In genomic region chr6:13302751-13303667, GRCh38 we compare ENCODE assay signal across 1 cellular context.
A peak's percentile ranks its signal among the peaks of the same experiment; 100 is the strongest.
TF ChIP-seq lines count a peak whose summit lies in the region.

No MANE protein-coding gene starts in this region.

TF ChIP-seq in K562, 482 proteins besides CTCF, POLR2A, EP300 and RAD21 (continued from another document and continues in another):
- TF ChIP-seq ZBTB33 (CRISPR knock-in tag; IDR thresholded peaks at IDR 0.05): peak; percentile 75
- TF ChIP-seq COPS2 (conservative IDR thresholded peaks at IDR 0.05): no peak
- TF ChIP-seq RERE (CRISPR knock-in tag; IDR thresholded peaks at IDR 0.05; ENCODE audit: borderline replicate concordance): no peak
- TF ChIP-seq ZNF253 (CRISPR knock-in tag; conservative IDR thresholded peaks at IDR 0.05): no peak
- no peak for TF ChIP-seq SIN3A (IDR thresholded peaks at IDR 0.05; ENCODE audit: borderline replicate concordance in 2 of 2, control insufficient read depth in 1 of 2, low read depth in 2 of 2, low read length in 2 of 2)
- no peak for TF ChIP-seq ZBTB1 (CRISPR knock-in tag; IDR thresholded peaks at IDR 0.05; ENCODE audit: borderline replicate concordance, low read depth)
- TF ChIP-seq SPI1 (IDR thresholded peaks at IDR 0.05; ENCODE audit: borderline replicate concordance, low read depth, low read length): no peak
- no peak for TF ChIP-seq ZNF408 (CRISPR knock-in tag; IDR thresholded peaks at IDR 0.05; ENCODE audit: low read depth)
- no peak for TF ChIP-seq HSF4 (CRISPR knock-in tag; IDR thresholded peaks at IDR 0.05; ENCODE audit: borderline replicate concordance)
- no peak for TF ChIP-seq ZKSCAN3 (CRISPR knock-in tag; IDR thresholded peaks at IDR 0.05)
- no peak for TF ChIP-seq ZBTB8A (IDR thresholded peaks at IDR 0.05; ENCODE audit: partially characterized antibody)
- TF ChIP-seq MTA2 (IDR thresholded peaks at IDR 0.05; ENCODE audit: low read depth): no peak
- TF ChIP-seq POLR3G (IDR thresholded peaks at IDR 0.05; ENCODE audit: extremely low read depth, insufficient read length, insufficient replicate concordance): no peak
- TF ChIP-seq ZNF592 (IDR thresholded peaks at IDR 0.05): peak; percentile 73; the same call in 1 of the 2 replicates
- no peak for TF ChIP-seq FOXA1 (IDR thresholded peaks at IDR 0.05; ENCODE audit: borderline replicate concordance)
- peak; percentile 73; the same call in 1 of the 2 replicates for TF ChIP-seq NFATC3 (IDR thresholded peaks at IDR 0.05)
- TF ChIP-seq TAF1 (IDR thresholded peaks at IDR 0.05; ENCODE audit: control insufficient read depth, extremely low read depth, insufficient read depth, low read length, severe bottlenecking): no peak
- TF ChIP-seq ZNF586 (CRISPR knock-in tag; conservative IDR thresholded peaks at IDR 0.05): no peak
- peak; percentile 79 to 86 for TF ChIP-seq TRIM24 (IDR thresholded peaks at IDR 0.05)
- TF ChIP-seq ZNF436 (CRISPR knock-in tag; IDR thresholded peaks at IDR 0.05): no peak
- no peak for TF ChIP-seq ZNF174 (CRISPR knock-in tag; IDR thresholded peaks at IDR 0.05)
- TF ChIP-seq TRIM28 (IDR thresholded peaks at IDR 0.05): no peak
- no peak for TF ChIP-seq HIVEP1 (CRISPR knock-in tag; IDR thresholded peaks at IDR 0.05)
- TF ChIP-seq POLR2AphosphoS2 (IDR thresholded peaks at IDR 0.05; ENCODE audit: low read length): no peak
- no peak for TF ChIP-seq SNAPC5 (CRISPR knock-in tag; IDR thresholded peaks at IDR 0.05)
- no peak for TF ChIP-seq ZNF274 (IDR thresholded peaks at IDR 0.05; ENCODE audit: borderline replicate concordance, low read depth, low read length)
- TF ChIP-seq ZNF239 (CRISPR knock-in tag; IDR thresholded peaks at IDR 0.05): no peak
- no peak for TF ChIP-seq U2AF1 (optimal IDR thresholded peaks at IDR 0.05; ENCODE audit: low read depth, low read length)
- peak; percentile 43; the same call in 1 of the 2 replicates for TF ChIP-seq SOX6 (IDR thresholded peaks at IDR 0.05)
- no peak for TF ChIP-seq POLR3A (IDR thresholded peaks at IDR 0.05; ENCODE audit: borderline replicate concordance, extremely low read depth, insufficient read depth, insufficient read length)
- no peak for TF ChIP-seq LARP7 (IDR thresholded peaks at IDR 0.05)
- TF ChIP-seq ZZZ3 (IDR thresholded peaks at IDR 0.05): no peak
- TF ChIP-seq SAFB (IDR thresholded peaks at IDR 0.05; ENCODE audit: borderline replicate concordance, low read depth, low read length): no peak
- peak; percentile 99 for TF ChIP-seq FOSL1 (tag; conservative IDR thresholded peaks at IDR 0.05)
- TF ChIP-seq USF2 (CRISPR knock-in tag; IDR thresholded peaks at IDR 0.05): peak; percentile 64
- TF ChIP-seq ETV1 (tag; conservative IDR thresholded peaks at IDR 0.05; ENCODE audit: low read depth): peak; percentile 75
- TF ChIP-seq KAT7 (CRISPR knock-in tag; IDR thresholded peaks at IDR 0.05; ENCODE audit: borderline replicate concordance): no peak
- TF ChIP-seq ZNF764 (CRISPR knock-in tag; IDR thresholded peaks at IDR 0.05; ENCODE audit: low read depth): no peak
- TF ChIP-seq FOXJ2 (tag; IDR thresholded peaks at IDR 0.05): peak; percentile 95
- TF ChIP-seq XRCC4 (IDR thresholded peaks at IDR 0.05; ENCODE audit: extremely low read depth, insufficient read depth, insufficient read length): no peak
- TF ChIP-seq THRAP3 (IDR thresholded peaks at IDR 0.05; ENCODE audit: borderline replicate concordance): no peak
- TF ChIP-seq SNIP1 (IDR thresholded peaks at IDR 0.05; ENCODE audit: low read depth): no peak
- TF ChIP-seq MIER1 (IDR thresholded peaks at IDR 0.05; ENCODE audit: low read depth): no peak
- TF ChIP-seq USF1 (CRISPR knock-in tag; IDR thresholded peaks at IDR 0.05): peak; percentile 84
- TF ChIP-seq ZBTB9 (CRISPR knock-in tag; IDR thresholded peaks at IDR 0.05): no peak
- TF ChIP-seq EWSR1 (IDR thresholded peaks at IDR 0.05; ENCODE audit: borderline replicate concordance, low read depth, partially characterized antibody): no peak
- TF ChIP-seq THRB (CRISPR knock-in tag; conservative IDR thresholded peaks at IDR 0.05): 0 out of 2 replicates have a peak, but pooled peaks have one; percentile 25
- peak; percentile 91 for TF ChIP-seq TOE1 (IDR thresholded peaks at IDR 0.05; ENCODE audit: borderline replicate concordance)
- no peak for TF ChIP-seq TOE1 (CRISPR knock-in tag; IDR thresholded peaks at IDR 0.05; ENCODE audit: borderline replicate concordance, low read depth)
- no peak for TF ChIP-seq RUNX1 (IDR thresholded peaks at IDR 0.05; ENCODE audit: low read depth)
- no peak for TF ChIP-seq IRF1 (CRISPR knock-in tag; IDR thresholded peaks at IDR 0.05; ENCODE audit: borderline replicate concordance)
- TF ChIP-seq MAX (CRISPR knock-in tag; IDR thresholded peaks at IDR 0.05): peak; percentile 52
- TF ChIP-seq BDP1 (IDR thresholded peaks at IDR 0.05; ENCODE audit: insufficient read depth, insufficient read length): no peak
- peak; percentile 41 for TF ChIP-seq FOS (IDR thresholded peaks at IDR 0.05; ENCODE audit: extremely low read depth, insufficient read length)
